1 cellular context compared by ENCODE assay signal in genomic region chr11:581752-582151, GRCh38.
TF ChIP-seq lines count a peak whose summit lies in the region.

No MANE protein-coding gene starts in this region.

TF ChIP-seq in SK-N-SH treated with all-trans-retinoic acid at 6 μM for 48 hours, 23 proteins besides CTCF, POLR2A, EP300 and RAD21:
- no peak for TF ChIP-seq ZFP30 (CRISPR knock-in tag; IDR thresholded peaks at IDR 0.05)
- TF ChIP-seq CSRNP3 (CRISPR knock-in tag; IDR thresholded peaks at IDR 0.05) = no peak
- no peak for TF ChIP-seq BACH2 (CRISPR knock-in tag; IDR thresholded peaks at IDR 0.05; ENCODE audit: borderline replicate concordance)
- no peak for TF ChIP-seq TOX (CRISPR knock-in tag; IDR thresholded peaks at IDR 0.05; ENCODE audit: borderline replicate concordance)
- no peak for TF ChIP-seq SNAI2 (CRISPR knock-in tag; IDR thresholded peaks at IDR 0.05)
- no peak for TF ChIP-seq CREB5 (CRISPR knock-in tag; IDR thresholded peaks at IDR 0.05; ENCODE audit: low read depth)
- TF ChIP-seq PATZ1 (CRISPR knock-in tag; IDR thresholded peaks at IDR 0.05; ENCODE audit: borderline replicate concordance) = no peak
- no peak for TF ChIP-seq ARNTL (CRISPR knock-in tag; IDR thresholded peaks at IDR 0.05; ENCODE audit: borderline replicate concordance, low read depth)
- TF ChIP-seq OSR1 (CRISPR knock-in tag; IDR thresholded peaks at IDR 0.05) = no peak
- no peak for TF ChIP-seq POU6F1 (CRISPR knock-in tag; IDR thresholded peaks at IDR 0.05; ENCODE audit: borderline replicate concordance, low read depth)
- TF ChIP-seq CSDC2 (CRISPR knock-in tag; IDR thresholded peaks at IDR 0.05) = no peak
- TF ChIP-seq ZC3H10 (CRISPR knock-in tag; IDR thresholded peaks at IDR 0.05) = no peak
- no peak for TF ChIP-seq ZFP3 (CRISPR knock-in tag; IDR thresholded peaks at IDR 0.05)
- TF ChIP-seq ZNF8 (CRISPR knock-in tag; IDR thresholded peaks at IDR 0.05) = no peak
- TF ChIP-seq ZNF70 (CRISPR knock-in tag; IDR thresholded peaks at IDR 0.05) = no peak
TF ChIP-seq in SK-N-SH treated with all-trans-retinoic acid at 6 μM for 48 hours: peak in this region for 0.
